Comparison of ENCODE assay signal across 16 cellular contexts in the genomic region with DNA sequence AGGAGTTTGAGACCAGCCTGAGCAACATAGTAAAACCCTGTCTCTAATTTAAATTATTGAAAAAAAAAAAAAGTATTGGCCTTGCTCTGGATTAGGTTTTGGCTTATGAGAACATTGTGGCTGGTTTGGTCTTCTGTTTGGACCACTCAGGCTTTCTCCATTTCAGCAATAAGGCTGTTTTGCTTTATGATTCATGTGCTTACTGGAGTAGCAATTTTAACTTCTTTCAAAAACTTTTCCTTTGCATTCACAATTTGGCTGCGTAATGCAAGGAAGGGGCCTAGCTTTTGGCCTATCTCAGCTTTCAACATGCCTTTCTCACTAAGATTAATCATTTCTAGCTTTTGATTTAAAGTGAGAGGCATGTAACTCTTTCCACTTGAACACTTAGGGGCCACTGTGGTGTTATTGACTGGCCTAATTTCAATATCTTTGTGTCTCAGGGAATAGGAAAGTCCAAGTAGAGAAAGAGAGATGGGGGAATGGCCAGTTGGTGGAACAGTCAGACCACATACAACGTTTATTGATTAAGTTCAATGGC. TPM values are rescaled to one million over a fixed set of nuclear protein-coding genes. Genes with fewer than 3 reads are reported as not detected.
DNase-seq lines count a peak whose midpoint lies in the region; ATAC-seq lines count a peak whose summit lies in the region.
"Had no signal": no experiment of that assay in that cellular context is flagged by ENCODE, and none has a peak within 500 bp of the region (broad histone marks: within the 10 kb centered on the region; RNA-seq: fewer than 3 reads in every experiment).

No MANE protein-coding gene starts in this region.

- no peak overlapping the region for H3K27ac Mint-ChIP-seq in T-helper 2 cell treated with Interferon-gamma antibody and Interleukin-4, amounts not matched to agents 5 μg/mL and 100 μg/mL, for 36 hours
- peak overlapping the region in 1 of 2 donors; percentile 93 for H3K27ac Mint-ChIP-seq in activated naive CD4-positive, alpha-beta T cell treated with anti-CD3 and anti-CD28 coated beads, Interleukin-2, amount 50 U/mL, for 72 hours
- H3K27ac Mint-ChIP-seq: B cell; CD4-positive, alpha-beta T cell had no signal

- no peaks in the 10 kb centered on the region for H3K27me3 Mint-ChIP-seq in T-helper 2 cell treated with Interferon-gamma antibody and Interleukin-4, amounts not matched to agents 5 μg/mL and 100 μg/mL, for 36 hours (ENCODE audit: low read depth)
- H3K27me3 Mint-ChIP-seq: B cell; CD4-positive, alpha-beta T cell had no signal

- H3K4me3 Mint-ChIP-seq in T-helper 2 cell treated with Interferon-gamma antibody and Interleukin-4, amounts not matched to agents 5 μg/mL and 100 μg/mL, for 36 hours: no peak overlapping the region
- H3K4me3 Mint-ChIP-seq: B cell; CD4-positive, alpha-beta T cell had no signal

- H3K36me3 Mint-ChIP-seq in T-helper 2 cell treated with Interferon-gamma antibody and Interleukin-4, amounts not matched to agents 5 μg/mL and 100 μg/mL, for 36 hours (ENCODE audit: low read depth): no peaks in the 10 kb centered on the region
- H3K36me3 Mint-ChIP-seq in activated naive CD4-positive, alpha-beta T cell treated with anti-CD3 and anti-CD28 coated beads, Interleukin-2, amount 50 U/mL, for 72 hours: no peaks in the 10 kb centered on the region

- peaks cover 2% of the 10 kb centered on the region for H3K4me1 Mint-ChIP-seq in T-helper 2 cell treated with Interferon-gamma antibody and Interleukin-4, amounts not matched to agents 5 μg/mL and 100 μg/mL, for 36 hours (ENCODE audit: low read depth)

- peak; percentile 73 to 88 for ATAC-seq in activated naive CD4-positive, alpha-beta T cell treated with anti-CD3 and anti-CD28 coated beads, Interleukin-2, amount 50 U/mL, for 72 hours
- ATAC-seq in esophagus mucosa: no peak

- H3K9me3 Mint-ChIP-seq in T-helper 2 cell treated with Interferon-gamma antibody and Interleukin-4, amounts not matched to agents 5 μg/mL and 100 μg/mL, for 36 hours: no peaks in the 10 kb centered on the region
- H3K9me3 Mint-ChIP-seq in activated naive CD4-positive, alpha-beta T cell treated with anti-CD3 and anti-CD28 coated beads, Interleukin-2, amount 50 U/mL, for 72 hours: peaks cover 0 to 6% of the 10 kb centered on the region in 2 donors
- H3K9me3 Mint-ChIP-seq: CD4-positive, alpha-beta T cell had no signal

- DNase-seq in T-helper 2 cell treated with Interferon-gamma antibody and Interleukin-4, amounts not matched to agents 5 μg/mL and 100 μg/mL, for 36 hours (ENCODE audit: low spot score): peak; percentile 7
- no peak for DNase-seq in T-helper 2 cell
- DNase-seq in activated naive CD4-positive, alpha-beta T cell treated with anti-CD3 and anti-CD28 coated beads, Interleukin-2, amount 50 U/mL, for 72 hours (ENCODE audit: low spot score in 2 of 2): peak in 1 of 2 donors; percentile 15
- DNase-seq in activated naive CD4-positive, alpha-beta T cell (lab: John Stamatoyannopoulos, UW): no peak
- DNase-seq in kidney tubule cell (ENCODE audit: low spot score): peak; percentile 32
- DNase-seq in NCI-H1092 (lab: John Stamatoyannopoulos, UW): no peak
- DNase-seq in Kasumi-1 (lab: John Stamatoyannopoulos, UW): no peak
- DNase-seq: CD4-positive, alpha-beta T cell; EL; GOT3; NCI-H1436 treated with DMSO at 0.1 percent for 48 hours; NCI-H2081; NCI-H748 treated with DMSO at 0.1 percent for 48 hours; OCI-M1 had no signal

RNA-seq across cellular contexts. Expression of gene SRPK2, which starts 38.0 kb away (rescaled TPM):
- total RNA-seq in activated naive CD4-positive, alpha-beta T cell treated with anti-CD3 and anti-CD28 coated beads, Interleukin-2, amount 50 U/mL, for 72 hours: 10 to 100 TPM; 39.7 to 44.6 TPM
- 31.6 TPM for total RNA-seq in esophagus mucosa

Comparison
In these comparisons a context has a peak if more than half of its experiments do, and no peak if none do; other contexts are left out.
1. DNase-seq: peak in T-helper 2 cell treated with Interferon-gamma antibody and Interleukin-4, amounts not matched to agents 5 μg/mL and 100 μg/mL, for 36 hours (single experiment) and kidney tubule cell (single experiment); none in T-helper 2 cell (0 of 5), activated naive CD4-positive, alpha-beta T cell (0 of 4), NCI-H1092 (single experiment) and Kasumi-1 (0 of 2).